2 cellular contexts compared by ENCODE assay signal in the genomic region with DNA sequence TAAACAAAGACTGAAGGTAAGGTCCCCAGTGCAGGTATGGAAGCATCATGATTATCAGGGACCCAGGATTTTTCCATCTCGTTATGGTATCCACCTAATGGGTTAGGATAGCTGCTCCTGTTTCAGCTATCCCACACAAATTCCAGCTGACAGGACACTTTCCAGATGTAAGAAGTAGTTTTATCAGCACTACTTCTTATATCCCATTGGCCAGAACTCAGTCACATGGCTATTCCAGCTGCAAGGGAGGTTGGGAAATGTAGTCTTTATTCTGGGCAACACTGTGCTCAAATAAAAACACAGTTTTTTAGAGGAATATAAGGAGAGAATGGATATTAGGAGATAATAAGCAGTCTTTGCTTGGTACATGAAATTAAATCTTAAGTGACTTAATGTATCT.
A peak's percentile ranks its signal among the peaks of the same experiment; 100 is the strongest.
TF ChIP-seq lines count a peak whose summit lies in the region.

No MANE protein-coding gene starts in this region.

TF ChIP-seq in SK-N-SH, 30 proteins besides CTCF, POLR2A, EP300 and RAD21:
- TF ChIP-seq, protein P1, sequence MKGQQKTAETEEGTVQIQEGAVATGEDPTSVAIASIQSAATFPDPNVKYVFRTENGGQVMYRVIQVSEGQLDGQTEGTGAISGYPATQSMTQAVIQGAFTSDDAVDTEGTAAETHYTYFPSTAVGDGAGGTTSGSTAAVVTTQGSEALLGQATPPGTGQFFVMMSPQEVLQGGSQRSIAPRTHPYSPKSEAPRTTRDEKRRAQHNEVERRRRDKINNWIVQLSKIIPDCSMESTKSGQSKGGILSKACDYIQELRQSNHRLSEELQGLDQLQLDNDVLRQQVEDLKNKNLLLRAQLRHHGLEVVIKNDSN (IDR thresholded peaks at IDR 0.05; ENCODE audit: borderline replicate concordance, low read depth), result peak; percentile 82
- TF ChIP-seq SMC3 (IDR thresholded peaks at IDR 0.05; ENCODE audit: low read depth, low read length), result no peak

TF ChIP-seq in H1, 55 proteins besides CTCF, POLR2A, EP300 and RAD21:
- TF ChIP-seq KDM5A (IDR thresholded peaks at IDR 0.05; ENCODE audit: low read length) (no peak), NRF1 (IDR thresholded peaks at IDR 0.05; ENCODE audit: low read depth, low read length) (no peak), NANOG (IDR thresholded peaks at IDR 0.05; ENCODE audit: insufficient read depth, low read depth, low read length, poor library complexity, severe bottlenecking) (no peak), TAF1 (IDR thresholded peaks at IDR 0.05; ENCODE audit: low read depth, low read length) (no peak), HDAC2 (IDR thresholded peaks at IDR 0.05; ENCODE audit: borderline replicate concordance in 1 of 2, low read depth in 2 of 2, low read length in 2 of 2) (no peak), EGR1 (IDR thresholded peaks at IDR 0.05; ENCODE audit: borderline replicate concordance, low read depth, low read length) (no peak), SIX5 (IDR thresholded peaks at IDR 0.05; ENCODE audit: low read depth, low read length) (peak; percentile 43; the same call in 1 of the 2 replicates), RBBP5 (IDR thresholded peaks at IDR 0.05; ENCODE audit: borderline replicate concordance, low read depth, low read length) (no peak), HDAC6 (IDR thresholded peaks at IDR 0.05; ENCODE audit: low read depth, low read length) (no peak), EZH2 (IDR thresholded peaks at IDR 0.05; ENCODE audit: low read depth, low read length, severe bottlenecking) (no peak)
- TF ChIP-seq, protein P2, sequence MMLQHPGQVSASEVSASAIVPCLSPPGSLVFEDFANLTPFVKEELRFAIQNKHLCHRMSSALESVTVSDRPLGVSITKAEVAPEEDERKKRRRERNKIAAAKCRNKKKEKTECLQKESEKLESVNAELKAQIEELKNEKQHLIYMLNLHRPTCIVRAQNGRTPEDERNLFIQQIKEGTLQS (IDR thresholded peaks at IDR 0.05; ENCODE audit: insufficient read depth, low read depth, low read length), result no peak
- TF ChIP-seq, protein P3, sequence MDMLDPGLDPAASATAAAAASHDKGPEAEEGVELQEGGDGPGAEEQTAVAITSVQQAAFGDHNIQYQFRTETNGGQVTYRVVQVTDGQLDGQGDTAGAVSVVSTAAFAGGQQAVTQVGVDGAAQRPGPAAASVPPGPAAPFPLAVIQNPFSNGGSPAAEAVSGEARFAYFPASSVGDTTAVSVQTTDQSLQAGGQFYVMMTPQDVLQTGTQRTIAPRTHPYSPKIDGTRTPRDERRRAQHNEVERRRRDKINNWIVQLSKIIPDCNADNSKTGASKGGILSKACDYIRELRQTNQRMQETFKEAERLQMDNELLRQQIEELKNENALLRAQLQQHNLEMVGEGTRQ (IDR thresholded peaks at IDR 0.05; ENCODE audit: low read length), result peak; percentile 56
